Comparison of ENCODE assay signal across 2 cellular contexts in the genomic region with DNA sequence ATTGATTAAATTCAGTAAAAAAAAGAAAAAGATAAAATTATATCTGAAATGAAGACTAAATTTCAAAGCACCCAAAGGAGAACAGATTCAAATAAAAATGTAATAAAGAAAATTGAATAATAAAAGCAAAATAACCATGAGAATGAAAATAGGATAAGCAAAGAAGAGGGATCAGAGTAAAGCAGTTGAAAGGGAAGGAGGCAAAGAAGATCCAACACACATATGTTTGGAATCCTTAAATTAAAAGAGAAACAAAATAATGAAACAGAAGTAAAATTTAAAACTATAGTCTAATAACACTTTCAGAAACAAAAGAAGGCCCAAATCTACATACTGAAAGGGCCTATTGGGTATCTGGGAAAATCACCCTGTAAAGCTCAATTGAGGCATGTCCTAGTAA.
TF ChIP-seq lines count a peak whose summit lies in the region.

No MANE protein-coding gene starts in this region.

TF ChIP-seq in GM23338, 12 proteins besides CTCF, POLR2A, EP300 and RAD21 (continued from another document):
- no peak for TF ChIP-seq ETS1 (IDR thresholded peaks at IDR 0.05)
- TF ChIP-seq ZNF331 (CRISPR knock-in tag; IDR thresholded peaks at IDR 0.05; ENCODE audit: low read depth), result no peak
- no peak for TF ChIP-seq POLR2AphosphoS5 (IDR thresholded peaks at IDR 0.05; ENCODE audit: low read depth)
- no peak for TF ChIP-seq EZH2phosphoT487 (IDR thresholded peaks at IDR 0.05; ENCODE audit: unreplicated experiment)
- TF ChIP-seq, protein P1, sequence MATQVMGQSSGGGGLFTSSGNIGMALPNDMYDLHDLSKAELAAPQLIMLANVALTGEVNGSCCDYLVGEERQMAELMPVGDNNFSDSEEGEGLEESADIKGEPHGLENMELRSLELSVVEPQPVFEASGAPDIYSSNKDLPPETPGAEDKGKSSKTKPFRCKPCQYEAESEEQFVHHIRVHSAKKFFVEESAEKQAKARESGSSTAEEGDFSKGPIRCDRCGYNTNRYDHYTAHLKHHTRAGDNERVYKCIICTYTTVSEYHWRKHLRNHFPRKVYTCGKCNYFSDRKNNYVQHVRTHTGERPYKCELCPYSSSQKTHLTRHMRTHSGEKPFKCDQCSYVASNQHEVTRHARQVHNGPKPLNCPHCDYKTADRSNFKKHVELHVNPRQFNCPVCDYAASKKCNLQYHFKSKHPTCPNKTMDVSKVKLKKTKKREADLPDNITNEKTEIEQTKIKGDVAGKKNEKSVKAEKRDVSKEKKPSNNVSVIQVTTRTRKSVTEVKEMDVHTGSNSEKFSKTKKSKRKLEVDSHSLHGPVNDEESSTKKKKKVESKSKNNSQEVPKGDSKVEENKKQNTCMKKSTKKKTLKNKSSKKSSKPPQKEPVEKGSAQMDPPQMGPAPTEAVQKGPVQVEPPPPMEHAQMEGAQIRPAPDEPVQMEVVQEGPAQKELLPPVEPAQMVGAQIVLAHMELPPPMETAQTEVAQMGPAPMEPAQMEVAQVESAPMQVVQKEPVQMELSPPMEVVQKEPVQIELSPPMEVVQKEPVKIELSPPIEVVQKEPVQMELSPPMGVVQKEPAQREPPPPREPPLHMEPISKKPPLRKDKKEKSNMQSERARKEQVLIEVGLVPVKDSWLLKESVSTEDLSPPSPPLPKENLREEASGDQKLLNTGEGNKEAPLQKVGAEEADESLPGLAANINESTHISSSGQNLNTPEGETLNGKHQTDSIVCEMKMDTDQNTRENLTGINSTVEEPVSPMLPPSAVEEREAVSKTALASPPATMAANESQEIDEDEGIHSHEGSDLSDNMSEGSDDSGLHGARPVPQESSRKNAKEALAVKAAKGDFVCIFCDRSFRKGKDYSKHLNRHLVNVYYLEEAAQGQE (IDR thresholded peaks at IDR 0.05; ENCODE audit: unreplicated experiment), result no peak
- no peak for TF ChIP-seq ZNF462 (CRISPR knock-in tag; IDR thresholded peaks at IDR 0.05)
- TF ChIP-seq ZNF114 (CRISPR knock-in tag; IDR thresholded peaks at IDR 0.05), result no peak

TF ChIP-seq in HEK293, 187 proteins besides CTCF, POLR2A, EP300 and RAD21 (continued from another document):
- TF ChIP-seq ZNF114 (tag by site-specific recombination; IDR thresholded peaks at IDR 0.05) (no peak), GFI1B (tag by site-specific recombination; IDR thresholded peaks at IDR 0.05) (no peak), ZNF140 (tag by site-specific recombination; IDR thresholded peaks at IDR 0.05) (no peak), ZNF155 (tag by site-specific recombination; IDR thresholded peaks at IDR 0.05) (no peak), SP3 (tag by site-specific recombination; IDR thresholded peaks at IDR 0.05) (no peak), HOXA7 (CRISPR knock-in tag; IDR thresholded peaks at IDR 0.05; ENCODE audit: borderline replicate concordance) (no peak), ZNF600 (tag by site-specific recombination; IDR thresholded peaks at IDR 0.05) (no peak), ZNF133 (tag by site-specific recombination; IDR thresholded peaks at IDR 0.05) (peak; percentile 92)
